In the genomic region with DNA sequence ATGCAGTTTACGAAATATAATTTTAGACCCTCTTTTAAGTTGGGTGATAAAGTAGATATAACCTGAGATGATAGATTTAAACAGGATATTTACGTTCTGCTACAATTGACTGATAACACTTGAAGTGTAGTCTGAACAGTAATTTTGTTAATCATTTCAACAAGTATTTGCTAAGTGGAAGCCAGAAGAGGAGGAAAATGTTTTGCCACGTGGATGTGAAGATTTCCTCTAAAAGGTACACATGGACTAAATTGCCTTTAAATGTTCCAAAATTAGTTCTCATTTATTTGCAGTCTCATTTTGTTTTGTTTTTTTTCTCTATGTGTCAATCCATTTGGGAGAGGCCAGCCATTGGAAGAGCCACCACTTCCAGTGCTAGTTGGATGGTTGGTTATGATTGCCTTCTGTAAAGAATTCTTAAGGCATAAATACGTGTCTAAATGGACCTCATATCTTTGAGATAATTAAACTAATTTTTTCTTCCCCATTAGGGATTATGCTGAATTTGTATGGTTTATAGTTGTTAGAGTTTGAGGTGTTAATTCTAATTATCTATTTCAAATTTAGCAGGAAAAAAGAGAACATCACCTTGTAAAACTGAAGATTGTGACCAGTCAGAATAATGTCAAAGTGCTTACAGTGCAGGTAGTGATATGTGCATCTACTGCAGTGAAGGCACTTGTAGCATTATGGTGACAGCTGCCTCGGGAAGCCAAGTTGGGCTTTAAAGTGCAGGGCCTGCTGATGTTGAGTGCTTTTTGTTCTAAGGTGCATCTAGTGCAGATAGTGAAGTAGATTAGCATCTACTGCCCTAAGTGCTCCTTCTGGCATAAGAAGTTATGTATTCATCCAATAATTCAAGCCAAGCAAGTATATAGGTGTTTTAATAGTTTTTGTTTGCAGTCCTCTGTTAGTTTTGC, we compare ENCODE assay signal across 3 cellular contexts.
TF ChIP-seq lines count a peak whose summit lies in the region.

No MANE protein-coding gene starts in this region.

TF ChIP-seq in A549, 52 proteins besides CTCF, POLR2A, EP300 and RAD21 (continued from another document):
- TF ChIP-seq, protein P1, sequence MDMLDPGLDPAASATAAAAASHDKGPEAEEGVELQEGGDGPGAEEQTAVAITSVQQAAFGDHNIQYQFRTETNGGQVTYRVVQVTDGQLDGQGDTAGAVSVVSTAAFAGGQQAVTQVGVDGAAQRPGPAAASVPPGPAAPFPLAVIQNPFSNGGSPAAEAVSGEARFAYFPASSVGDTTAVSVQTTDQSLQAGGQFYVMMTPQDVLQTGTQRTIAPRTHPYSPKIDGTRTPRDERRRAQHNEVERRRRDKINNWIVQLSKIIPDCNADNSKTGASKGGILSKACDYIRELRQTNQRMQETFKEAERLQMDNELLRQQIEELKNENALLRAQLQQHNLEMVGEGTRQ (IDR thresholded peaks at IDR 0.05), result no peak
- TF ChIP-seq FOXS1 (CRISPR knock-in tag; IDR thresholded peaks at IDR 0.05), result no peak
- no peak for TF ChIP-seq ZSCAN20 (CRISPR knock-in tag; IDR thresholded peaks at IDR 0.05)
- no peak for TF ChIP-seq JUNB (IDR thresholded peaks at IDR 0.05)
- TF ChIP-seq, protein P2, sequence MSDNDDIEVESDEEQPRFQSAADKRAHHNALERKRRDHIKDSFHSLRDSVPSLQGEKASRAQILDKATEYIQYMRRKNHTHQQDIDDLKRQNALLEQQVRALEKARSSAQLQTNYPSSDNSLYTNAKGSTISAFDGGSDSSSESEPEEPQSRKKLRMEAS (IDR thresholded peaks at IDR 0.05), result no peak
- TF ChIP-seq, protein P3, sequence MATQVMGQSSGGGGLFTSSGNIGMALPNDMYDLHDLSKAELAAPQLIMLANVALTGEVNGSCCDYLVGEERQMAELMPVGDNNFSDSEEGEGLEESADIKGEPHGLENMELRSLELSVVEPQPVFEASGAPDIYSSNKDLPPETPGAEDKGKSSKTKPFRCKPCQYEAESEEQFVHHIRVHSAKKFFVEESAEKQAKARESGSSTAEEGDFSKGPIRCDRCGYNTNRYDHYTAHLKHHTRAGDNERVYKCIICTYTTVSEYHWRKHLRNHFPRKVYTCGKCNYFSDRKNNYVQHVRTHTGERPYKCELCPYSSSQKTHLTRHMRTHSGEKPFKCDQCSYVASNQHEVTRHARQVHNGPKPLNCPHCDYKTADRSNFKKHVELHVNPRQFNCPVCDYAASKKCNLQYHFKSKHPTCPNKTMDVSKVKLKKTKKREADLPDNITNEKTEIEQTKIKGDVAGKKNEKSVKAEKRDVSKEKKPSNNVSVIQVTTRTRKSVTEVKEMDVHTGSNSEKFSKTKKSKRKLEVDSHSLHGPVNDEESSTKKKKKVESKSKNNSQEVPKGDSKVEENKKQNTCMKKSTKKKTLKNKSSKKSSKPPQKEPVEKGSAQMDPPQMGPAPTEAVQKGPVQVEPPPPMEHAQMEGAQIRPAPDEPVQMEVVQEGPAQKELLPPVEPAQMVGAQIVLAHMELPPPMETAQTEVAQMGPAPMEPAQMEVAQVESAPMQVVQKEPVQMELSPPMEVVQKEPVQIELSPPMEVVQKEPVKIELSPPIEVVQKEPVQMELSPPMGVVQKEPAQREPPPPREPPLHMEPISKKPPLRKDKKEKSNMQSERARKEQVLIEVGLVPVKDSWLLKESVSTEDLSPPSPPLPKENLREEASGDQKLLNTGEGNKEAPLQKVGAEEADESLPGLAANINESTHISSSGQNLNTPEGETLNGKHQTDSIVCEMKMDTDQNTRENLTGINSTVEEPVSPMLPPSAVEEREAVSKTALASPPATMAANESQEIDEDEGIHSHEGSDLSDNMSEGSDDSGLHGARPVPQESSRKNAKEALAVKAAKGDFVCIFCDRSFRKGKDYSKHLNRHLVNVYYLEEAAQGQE (IDR thresholded peaks at IDR 0.05), result no peak
- no peak for TF ChIP-seq KDM1A (IDR thresholded peaks at IDR 0.05; ENCODE audit: low read depth)
- no peak for TF ChIP-seq RARB (CRISPR knock-in tag; IDR thresholded peaks at IDR 0.05)

TF ChIP-seq in GM23338, 12 proteins besides CTCF, POLR2A, EP300 and RAD21 (continued from another document):
- TF ChIP-seq, protein P4, sequence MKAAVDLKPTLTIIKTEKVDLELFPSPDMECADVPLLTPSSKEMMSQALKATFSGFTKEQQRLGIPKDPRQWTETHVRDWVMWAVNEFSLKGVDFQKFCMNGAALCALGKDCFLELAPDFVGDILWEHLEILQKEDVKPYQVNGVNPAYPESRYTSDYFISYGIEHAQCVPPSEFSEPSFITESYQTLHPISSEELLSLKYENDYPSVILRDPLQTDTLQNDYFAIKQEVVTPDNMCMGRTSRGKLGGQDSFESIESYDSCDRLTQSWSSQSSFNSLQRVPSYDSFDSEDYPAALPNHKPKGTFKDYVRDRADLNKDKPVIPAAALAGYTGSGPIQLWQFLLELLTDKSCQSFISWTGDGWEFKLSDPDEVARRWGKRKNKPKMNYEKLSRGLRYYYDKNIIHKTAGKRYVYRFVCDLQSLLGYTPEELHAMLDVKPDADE (IDR thresholded peaks at IDR 0.05), result no peak
- TF ChIP-seq ZNF331 (CRISPR knock-in tag; IDR thresholded peaks at IDR 0.05; ENCODE audit: low read depth) (no peak), CREB1 (CRISPR knock-in tag; IDR thresholded peaks at IDR 0.05; ENCODE audit: low read depth) (no peak), POLR2AphosphoS5 (IDR thresholded peaks at IDR 0.05; ENCODE audit: low read depth) (0 out of 2 replicates have a peak, but pooled peaks have one; percentile 28)

TF ChIP-seq in WTC11, 78 proteins besides CTCF, POLR2A, EP300 and RAD21:
- TF ChIP-seq, protein P5, sequence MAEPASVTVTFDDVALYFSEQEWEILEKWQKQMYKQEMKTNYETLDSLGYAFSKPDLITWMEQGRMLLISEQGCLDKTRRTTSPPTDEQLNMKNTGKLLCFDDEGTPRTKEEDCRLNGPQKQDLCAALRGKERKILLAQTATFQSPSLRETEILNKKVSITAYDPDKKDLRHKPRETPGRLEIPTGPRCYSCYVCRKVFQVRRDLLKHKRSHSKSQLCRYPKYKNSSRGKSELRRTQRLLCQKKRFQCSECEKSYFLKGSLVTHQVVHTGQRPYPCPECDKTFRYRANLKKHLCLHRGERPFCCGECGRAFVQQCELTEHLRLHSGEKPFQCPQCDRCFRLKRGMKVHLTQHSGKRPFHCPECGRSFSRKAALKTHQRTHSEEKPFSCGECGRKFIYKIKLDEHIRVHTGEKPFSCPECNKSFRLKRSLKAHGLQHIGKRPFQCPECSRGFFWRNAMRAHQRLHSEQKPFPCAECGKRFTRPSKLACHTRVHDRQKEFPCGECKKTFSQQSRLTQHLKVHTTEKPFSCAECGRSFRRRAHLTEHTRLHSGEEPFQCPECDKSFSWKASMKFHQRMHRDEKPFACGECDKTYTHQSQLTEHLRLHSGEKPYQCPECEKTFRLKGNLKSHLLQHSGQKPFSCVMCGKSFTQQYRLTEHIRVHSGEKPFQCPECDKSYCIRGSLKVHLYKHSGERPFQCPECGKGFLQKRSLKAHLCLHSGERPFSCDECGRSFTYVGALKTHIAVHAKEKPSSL (CRISPR knock-in tag; conservative IDR thresholded peaks at IDR 0.05), result peak; percentile 69; the same call in 1 of the 2 replicates
- TF ChIP-seq, protein P6, sequence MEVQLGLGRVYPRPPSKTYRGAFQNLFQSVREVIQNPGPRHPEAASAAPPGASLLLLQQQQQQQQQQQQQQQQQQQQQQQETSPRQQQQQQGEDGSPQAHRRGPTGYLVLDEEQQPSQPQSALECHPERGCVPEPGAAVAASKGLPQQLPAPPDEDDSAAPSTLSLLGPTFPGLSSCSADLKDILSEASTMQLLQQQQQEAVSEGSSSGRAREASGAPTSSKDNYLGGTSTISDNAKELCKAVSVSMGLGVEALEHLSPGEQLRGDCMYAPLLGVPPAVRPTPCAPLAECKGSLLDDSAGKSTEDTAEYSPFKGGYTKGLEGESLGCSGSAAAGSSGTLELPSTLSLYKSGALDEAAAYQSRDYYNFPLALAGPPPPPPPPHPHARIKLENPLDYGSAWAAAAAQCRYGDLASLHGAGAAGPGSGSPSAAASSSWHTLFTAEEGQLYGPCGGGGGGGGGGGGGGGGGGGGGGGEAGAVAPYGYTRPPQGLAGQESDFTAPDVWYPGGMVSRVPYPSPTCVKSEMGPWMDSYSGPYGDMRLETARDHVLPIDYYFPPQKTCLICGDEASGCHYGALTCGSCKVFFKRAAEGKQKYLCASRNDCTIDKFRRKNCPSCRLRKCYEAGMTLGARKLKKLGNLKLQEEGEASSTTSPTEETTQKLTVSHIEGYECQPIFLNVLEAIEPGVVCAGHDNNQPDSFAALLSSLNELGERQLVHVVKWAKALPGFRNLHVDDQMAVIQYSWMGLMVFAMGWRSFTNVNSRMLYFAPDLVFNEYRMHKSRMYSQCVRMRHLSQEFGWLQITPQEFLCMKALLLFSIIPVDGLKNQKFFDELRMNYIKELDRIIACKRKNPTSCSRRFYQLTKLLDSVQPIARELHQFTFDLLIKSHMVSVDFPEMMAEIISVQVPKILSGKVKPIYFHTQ (CRISPR knock-in tag; IDR thresholded peaks at IDR 0.05), result peak; percentile 48; the same call in 1 of the 2 replicates
- TF ChIP-seq ZNF396 (CRISPR knock-in tag; IDR thresholded peaks at IDR 0.05; ENCODE audit: borderline replicate concordance) (no peak), ZNF671 (CRISPR knock-in tag; IDR thresholded peaks at IDR 0.05) (peak; percentile 80; the same call in 1 of the 2 replicates), CBFB (CRISPR knock-in tag; IDR thresholded peaks at IDR 0.05; ENCODE audit: low read depth) (no peak), NFE2L1 (CRISPR knock-in tag; IDR thresholded peaks at IDR 0.05) (no peak)
- TF ChIP-seq, protein P7, sequence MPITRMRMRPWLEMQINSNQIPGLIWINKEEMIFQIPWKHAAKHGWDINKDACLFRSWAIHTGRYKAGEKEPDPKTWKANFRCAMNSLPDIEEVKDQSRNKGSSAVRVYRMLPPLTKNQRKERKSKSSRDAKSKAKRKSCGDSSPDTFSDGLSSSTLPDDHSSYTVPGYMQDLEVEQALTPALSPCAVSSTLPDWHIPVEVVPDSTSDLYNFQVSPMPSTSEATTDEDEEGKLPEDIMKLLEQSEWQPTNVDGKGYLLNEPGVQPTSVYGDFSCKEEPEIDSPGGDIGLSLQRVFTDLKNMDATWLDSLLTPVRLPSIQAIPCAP (CRISPR knock-in tag; IDR thresholded peaks at IDR 0.05), result no peak
- TF ChIP-seq, protein P8, sequence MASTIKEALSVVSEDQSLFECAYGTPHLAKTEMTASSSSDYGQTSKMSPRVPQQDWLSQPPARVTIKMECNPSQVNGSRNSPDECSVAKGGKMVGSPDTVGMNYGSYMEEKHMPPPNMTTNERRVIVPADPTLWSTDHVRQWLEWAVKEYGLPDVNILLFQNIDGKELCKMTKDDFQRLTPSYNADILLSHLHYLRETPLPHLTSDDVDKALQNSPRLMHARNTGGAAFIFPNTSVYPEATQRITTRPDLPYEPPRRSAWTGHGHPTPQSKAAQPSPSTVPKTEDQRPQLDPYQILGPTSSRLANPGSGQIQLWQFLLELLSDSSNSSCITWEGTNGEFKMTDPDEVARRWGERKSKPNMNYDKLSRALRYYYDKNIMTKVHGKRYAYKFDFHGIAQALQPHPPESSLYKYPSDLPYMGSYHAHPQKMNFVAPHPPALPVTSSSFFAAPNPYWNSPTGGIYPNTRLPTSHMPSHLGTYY (CRISPR knock-in tag; IDR thresholded peaks at IDR 0.05), result no peak
- TF ChIP-seq, protein P9, sequence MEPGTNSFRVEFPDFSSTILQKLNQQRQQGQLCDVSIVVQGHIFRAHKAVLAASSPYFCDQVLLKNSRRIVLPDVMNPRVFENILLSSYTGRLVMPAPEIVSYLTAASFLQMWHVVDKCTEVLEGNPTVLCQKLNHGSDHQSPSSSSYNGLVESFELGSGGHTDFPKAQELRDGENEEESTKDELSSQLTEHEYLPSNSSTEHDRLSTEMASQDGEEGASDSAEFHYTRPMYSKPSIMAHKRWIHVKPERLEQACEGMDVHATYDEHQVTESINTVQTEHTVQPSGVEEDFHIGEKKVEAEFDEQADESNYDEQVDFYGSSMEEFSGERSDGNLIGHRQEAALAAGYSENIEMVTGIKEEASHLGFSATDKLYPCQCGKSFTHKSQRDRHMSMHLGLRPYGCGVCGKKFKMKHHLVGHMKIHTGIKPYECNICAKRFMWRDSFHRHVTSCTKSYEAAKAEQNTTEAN (CRISPR knock-in tag; IDR thresholded peaks at IDR 0.05), result no peak
